Comparison of ENCODE assay signal across 1 cellular context in genomic region chr4:6893449-6894085, GRCh38.
TF ChIP-seq lines count a peak whose summit lies in the region.

No MANE protein-coding gene starts in this region.

TF ChIP-seq in A549, 52 proteins besides CTCF, POLR2A, EP300 and RAD21 (continued from another document):
- TF ChIP-seq REST (IDR thresholded peaks at IDR 0.05), result no peak
- no peak for TF ChIP-seq CHD2 (IDR thresholded peaks at IDR 0.05; ENCODE audit: low read length, partially characterized antibody)
- TF ChIP-seq KDM1A (IDR thresholded peaks at IDR 0.05; ENCODE audit: low read depth), result no peak
- no peak for TF ChIP-seq SMC3 (IDR thresholded peaks at IDR 0.05)
- TF ChIP-seq RCOR1 (IDR thresholded peaks at IDR 0.05; ENCODE audit: low read depth, low read length), result no peak
- TF ChIP-seq HOXB13 (CRISPR knock-in tag; IDR thresholded peaks at IDR 0.05; ENCODE audit: low read depth), result peak; percentile 70; the same call in 1 of the 2 replicates
- TF ChIP-seq MAX (IDR thresholded peaks at IDR 0.05), result peak; percentile 88
- no peak for TF ChIP-seq PBX3 (IDR thresholded peaks at IDR 0.05)
- TF ChIP-seq EHF (CRISPR knock-in tag; IDR thresholded peaks at IDR 0.05), result peak; percentile 87
- TF ChIP-seq HOXB5 (CRISPR knock-in tag; IDR thresholded peaks at IDR 0.05), result peak; percentile 75; the same call in 1 of the 2 replicates
- TF ChIP-seq FOXS1 (CRISPR knock-in tag; IDR thresholded peaks at IDR 0.05), result 0 out of 2 replicates have a peak, but pooled peaks have one; percentile 63
- 0 out of 4 replicates have a peak, but pooled peaks of 1 of the 2 experiments have one; percentile 16 for TF ChIP-seq CEBPB (IDR thresholded peaks at IDR 0.05)
- no peak for TF ChIP-seq HMGXB4 (CRISPR knock-in tag; IDR thresholded peaks at IDR 0.05; ENCODE audit: borderline replicate concordance)
- peak; percentile 81; the same call in 1 of the 2 replicates for TF ChIP-seq NPAS2 (CRISPR knock-in tag; IDR thresholded peaks at IDR 0.05; ENCODE audit: borderline replicate concordance)
- no peak for TF ChIP-seq POLR2AphosphoS2 (conservative IDR thresholded peaks at IDR 0.05; ENCODE audit: low read length)
- no peak for TF ChIP-seq ELK1 (IDR thresholded peaks at IDR 0.05; ENCODE audit: low read depth, low read length)
- TF ChIP-seq CHD4 (IDR thresholded peaks at IDR 0.05; ENCODE audit: borderline replicate concordance), result no peak
- TF ChIP-seq FOSB (CRISPR knock-in tag; IDR thresholded peaks at IDR 0.05), result no peak
- no peak for TF ChIP-seq JUNB (IDR thresholded peaks at IDR 0.05)
- TF ChIP-seq ZNF302 (CRISPR knock-in tag; IDR thresholded peaks at IDR 0.05), result peak; percentile 67
- peak; percentile 91 for TF ChIP-seq NFE2L2 (conservative IDR thresholded peaks at IDR 0.05; ENCODE audit: low read length)
- TF ChIP-seq TFCP2L1 (CRISPR knock-in tag; IDR thresholded peaks at IDR 0.05), result no peak
- peak; percentile 96 for TF ChIP-seq MAFK (IDR thresholded peaks at IDR 0.05; ENCODE audit: partially characterized antibody)
- TF ChIP-seq HEYL (CRISPR knock-in tag; IDR thresholded peaks at IDR 0.05), result peak; percentile 79; the same call in 1 of the 2 replicates
- TF ChIP-seq EHMT2 (IDR thresholded peaks at IDR 0.05; ENCODE audit: low read depth), result no peak
- TF ChIP-seq SREBF2 (IDR thresholded peaks at IDR 0.05), result no peak
- no peak for TF ChIP-seq ZC3H11A (IDR thresholded peaks at IDR 0.05)
- no peak for TF ChIP-seq RARB (CRISPR knock-in tag; IDR thresholded peaks at IDR 0.05)
- TF ChIP-seq RNF2 (IDR thresholded peaks at IDR 0.05; ENCODE audit: borderline replicate concordance, low read depth), result no peak
- TF ChIP-seq RFX5 (IDR thresholded peaks at IDR 0.05), result no peak
- TF ChIP-seq FOSL2 (IDR thresholded peaks at IDR 0.05), result no peak
- TF ChIP-seq FOSL2 (CRISPR knock-in tag; IDR thresholded peaks at IDR 0.05), result no peak
- no peak for TF ChIP-seq BCL3 (IDR thresholded peaks at IDR 0.05)
- no peak for TF ChIP-seq CBX2 (IDR thresholded peaks at IDR 0.05; ENCODE audit: borderline replicate concordance, low read depth)
- no peak for TF ChIP-seq BHLHE40 (IDR thresholded peaks at IDR 0.05; ENCODE audit: low read depth, low read length)
- no peak for TF ChIP-seq NR3C1 (IDR thresholded peaks at IDR 0.05)
- TF ChIP-seq PHF8 (IDR thresholded peaks at IDR 0.05; ENCODE audit: borderline replicate concordance, low read depth), result no peak
- no peak for TF ChIP-seq GATA3 (IDR thresholded peaks at IDR 0.05; ENCODE audit: borderline replicate concordance)
- no peak for TF ChIP-seq HDAC2 (IDR thresholded peaks at IDR 0.05)
- TF ChIP-seq CBX8 (IDR thresholded peaks at IDR 0.05), result no peak
- TF ChIP-seq TP53 (CRISPR knock-in tag; IDR thresholded peaks at IDR 0.05), result no peak
